Comparison of ENCODE assay signal across 11 cellular contexts in the genomic region with DNA sequence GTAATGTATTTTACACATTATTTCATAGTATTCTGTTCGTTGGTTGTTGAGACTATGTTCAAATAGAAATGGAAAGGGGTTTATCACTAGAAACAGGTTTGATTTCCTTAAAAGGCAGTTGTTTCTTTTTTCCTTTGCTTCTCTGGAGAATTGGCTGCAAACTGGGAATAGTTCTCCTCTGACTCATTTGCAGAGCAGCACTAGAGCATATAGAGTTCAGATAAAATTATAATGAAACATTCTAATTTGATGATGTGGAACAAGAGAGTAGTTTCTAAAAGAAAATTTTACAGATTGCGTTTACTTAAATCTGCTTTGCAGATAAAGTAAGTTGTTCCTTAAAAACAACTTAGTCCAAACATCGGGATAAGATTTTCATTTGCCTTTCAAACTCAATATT. TPM values are rescaled to one million over a fixed set of nuclear protein-coding genes. Genes with fewer than 3 reads are reported as not detected.
DNase-seq lines count a peak whose midpoint lies in the region; ATAC-seq, FAIRE-seq and TF ChIP-seq lines count a peak whose summit lies in the region.
"Had no signal": no experiment of that assay in that cellular context is flagged by ENCODE, and none has a peak within 500 bp of the region (broad histone marks: within the 10 kb centered on the region; RNA-seq: fewer than 3 reads in every experiment).

No MANE protein-coding gene starts in this region.

- H3K4me1 Mint-ChIP-seq in osteocyte (ENCODE audit: unreplicated experiment): peaks cover 30% of the 10 kb centered on the region
- H3K4me1 Mint-ChIP-seq in activated CD4-positive, alpha-beta T cell treated with anti-CD3 and anti-CD28 coated beads, Interleukin-2, amount 10 ng/mL, durations not matched to agents 7 days and 5 days: no peaks in the 10 kb centered on the region

- TF ChIP-seq CTCF in fibroblast of mammary gland (conservative IDR thresholded peaks at IDR 0.05; ENCODE audit: control insufficient read depth, insufficient read depth, low read depth, low read length) (no peak), osteocyte (IDR thresholded peaks at IDR 0.05) (no peak)

- no peak overlapping the region for H3K4me3 ChIP-seq in fibroblast of mammary gland (ENCODE audit: control insufficient read depth, low read depth, low read length)

- H3K9me3 Mint-ChIP-seq in osteocyte (ENCODE audit: unreplicated experiment): no peaks in the 10 kb centered on the region
- no peaks in the 10 kb centered on the region for H3K9me3 Mint-ChIP-seq in activated CD4-positive, alpha-beta T cell treated with anti-CD3 and anti-CD28 coated beads, Interleukin-2, amount 10 ng/mL, durations not matched to agents 7 days and 5 days

- H3K4me3 Mint-ChIP-seq in osteocyte (ENCODE audit: unreplicated experiment): peak overlapping the region; percentile 32
- no peak overlapping the region for H3K4me3 Mint-ChIP-seq in activated CD4-positive, alpha-beta T cell treated with anti-CD3 and anti-CD28 coated beads, Interleukin-2, amount 10 ng/mL, durations not matched to agents 7 days and 5 days

- POLR2A ChIA-PET in activated CD4-positive, alpha-beta T cell treated with anti-CD3 and anti-CD28 coated beads, Interleukin-2, amount 10 ng/mL, durations not matched to agents 7 days and 5 days (lab: Charles Lee): no interaction called here

- peak; percentile 96 for FAIRE-seq in RCC 7860 (lab: Jason Lieb, UNC)

- H3K27me3 Mint-ChIP-seq in osteocyte (ENCODE audit: unreplicated experiment): no peaks in the 10 kb centered on the region
- peaks cover 19% of the 10 kb centered on the region for H3K27me3 Mint-ChIP-seq in activated CD4-positive, alpha-beta T cell treated with anti-CD3 and anti-CD28 coated beads, Interleukin-2, amount 10 ng/mL, durations not matched to agents 7 days and 5 days

- no peaks in the 10 kb centered on the region for H3K36me3 Mint-ChIP-seq in osteocyte (ENCODE audit: unreplicated experiment)
- H3K36me3 Mint-ChIP-seq in activated CD4-positive, alpha-beta T cell treated with anti-CD3 and anti-CD28 coated beads, Interleukin-2, amount 10 ng/mL, durations not matched to agents 7 days and 5 days (ENCODE audit: low read depth): no peaks in the 10 kb centered on the region

- DNase-seq in AG20443 (ENCODE audit: low spot score) (peak; percentile 63), RCC 7860 (ENCODE audit: low spot score) (peak; percentile 84), fibroblast of mammary gland (ENCODE audit: low read depth) (peak; percentile 76), osteocyte (ENCODE audit: extremely low spot score, unreplicated experiment) (no peak)
- DNase-seq in activated CD4-positive, CD25-positive, alpha-beta regulatory T cell (lab: John Stamatoyannopoulos, UW): no peak
- no peak for DNase-seq in activated CD4-positive, alpha-beta T cell treated with anti-CD3 and anti-CD28 coated beads, Interleukin-2, amount 10 ng/mL, durations not matched to agents 7 days and 5 days
- DNase-seq: activated CD4-positive, alpha-beta T cell treated with anti-CD3 and anti-CD28 coated beads, Interleukin-2, amount 50 U/mL, for 4 hours; midbrain; NCI-H1048 had no signal

- peak overlapping the region; percentile 70 for H3K27ac Mint-ChIP-seq in osteocyte (ENCODE audit: unreplicated experiment)
- H3K27ac Mint-ChIP-seq in activated CD4-positive, alpha-beta T cell treated with anti-CD3 and anti-CD28 coated beads, Interleukin-2, amount 10 ng/mL, durations not matched to agents 7 days and 5 days: no peak overlapping the region

- CTCF ChIA-PET in activated CD4-positive, alpha-beta T cell treated with anti-CD3 and anti-CD28 coated beads, Interleukin-2, amount 10 ng/mL, durations not matched to agents 7 days and 5 days (lab: Charles Lee): no interaction called here

- ATAC-seq in HG02759 (IDR thresholded peaks at IDR 0.05; ENCODE audit: unreplicated experiment): no peak
- no peak for ATAC-seq in GM19035 (IDR thresholded peaks at IDR 0.05; ENCODE audit: unreplicated experiment)

RNA-seq across cellular contexts. Expression of a gene that starts 29.7 kb away (rescaled TPM):
- 3.2 and 4.1 TPM in 2 replicates for total RNA-seq in osteocyte
- total RNA-seq in activated CD4-positive, alpha-beta T cell treated with anti-CD3 and anti-CD28 coated beads, Interleukin-2, amount 10 ng/mL, durations not matched to agents 7 days and 5 days: 1 to 10 TPM; 1.2 to 1.4 TPM

Comparison
In these comparisons a context has a peak if more than half of its experiments do, and no peak if none do; other contexts are left out.
1. DNase-seq: peak in AG20443 (single experiment), RCC 7860 (single experiment) and fibroblast of mammary gland (single experiment); none in osteocyte (single experiment), activated CD4-positive, CD25-positive, alpha-beta regulatory T cell (0 of 4) and activated CD4-positive, alpha-beta T cell treated with anti-CD3 and anti-CD28 coated beads, Interleukin-2, amount 10 ng/mL, durations not matched to agents 7 days and 5 days (single experiment).